Comparison of ENCODE assay signal across 15 cellular contexts in genomic region chr7:24769863-24770262, GRCh38. TPM values are rescaled to one million over a fixed set of nuclear protein-coding genes. Genes with fewer than 3 reads are reported as not detected.
A peak's percentile ranks its signal among the peaks of the same experiment; 100 is the strongest.
DNase-seq lines count a peak whose midpoint lies in the region; ATAC-seq and TF ChIP-seq lines count a peak whose summit lies in the region.
"Had no signal": no experiment of that assay in that cellular context is flagged by ENCODE, and none has a peak within 500 bp of the region (broad histone marks: within the 10 kb centered on the region; RNA-seq: fewer than 3 reads in every experiment).

No MANE protein-coding gene starts in this region.

- intact Hi-C loops in Right ventricle myocardium superior (cut with DNase I) = no loop called here
- intact Hi-C loops in cardiac septum (cut with DNase I) = no loop called here
- intact Hi-C loops in right cardiac atrium (cut with DNase I) = no loop called here
- intact Hi-C loops in vagina (cut with DNase I) = no loop called here

- no peak overlapping the region for H3K4me3 Mint-ChIP-seq in GM23338
- H3K4me3 Mint-ChIP-seq: CD4-positive, alpha-beta memory T cell; HFFc6 had no signal

- TF ChIP-seq CTCF in vagina (IDR thresholded peaks at IDR 0.05) = no peak
- no peak for TF ChIP-seq CTCF in GM23338 (conservative IDR thresholded peaks at IDR 0.05; ENCODE audit: low read depth in 2 of 2)

- no peak for DNase-seq in Right ventricle myocardium superior
- DNase-seq in cardiac septum (ENCODE audit: low spot score) = no peak
- peak; percentile 87 for DNase-seq in NCI-H446 treated with DMSO at 0.1 percent for 48 hours (lab: John Stamatoyannopoulos, UW)
- peak in 1 of 3 donors; percentile 48 for DNase-seq in right cardiac atrium
- DNase-seq in vagina (ENCODE audit: extremely low spot score in 2 of 2) = no peak
- no peak for DNase-seq in GM23338 (ENCODE audit: low spot score)
- no peak for DNase-seq in DMS153 treated with DMSO at 0.1 percent for 48 hours (lab: John Stamatoyannopoulos, UW; ENCODE audit: unreplicated experiment)
- DNase-seq: ACHN; CD4-positive, alpha-beta memory T cell; DND-41; GDM1; HCEC 1CT; HFFc6 had no signal

- peaks cover 3% of the 10 kb centered on the region; the same call in 1 of the 3 replicates for H3K9me3 Mint-ChIP-seq in GM23338
- H3K9me3 Mint-ChIP-seq: HFFc6 had no signal

- H3K4me3 ChIP-seq in right cardiac atrium (ENCODE audit: low read length) (no peak overlapping the region), vagina (no peak overlapping the region), GM23338 (no peak overlapping the region)

- H3K9me3 ChIP-seq in right cardiac atrium (ENCODE audit: control insufficient read depth, low read length) (no peaks in the 10 kb centered on the region), vagina (no peaks in the 10 kb centered on the region)

- H3F3A ChIP-seq in GM23338 (replicated peaks; ENCODE audit: low read depth) = no peaks in the 10 kb centered on the region

- H3K36me3 ChIP-seq in vagina (no peaks in the 10 kb centered on the region), GM23338 (ENCODE audit: insufficient read depth) (no peaks in the 10 kb centered on the region)

- no peaks in the 10 kb centered on the region for H3K79me2 ChIP-seq in GM23338 (replicated peaks; ENCODE audit: insufficient read depth)

- TF ChIP-seq POLR2A in vagina (IDR thresholded peaks at IDR 0.05) = no peak

- no peaks in the 10 kb centered on the region for H3K27me3 Mint-ChIP-seq in GM23338 (ENCODE audit: insufficient read depth, low read depth, poor library complexity)

- H4K20me1 ChIP-seq in GM23338 (replicated peaks; ENCODE audit: insufficient read depth) = no peaks in the 10 kb centered on the region

- no peak overlapping the region for H3K27ac Mint-ChIP-seq in GM23338
- H3K27ac Mint-ChIP-seq: HFFc6 had no signal

- H3K27ac ChIP-seq in right cardiac atrium (ENCODE audit: low read length) (no peak overlapping the region), vagina (no peak overlapping the region), GM23338 (ENCODE audit: low read depth) (no peak overlapping the region)
- H3K27ac ChIP-seq: C4-2B had no signal

- ATAC-seq in Right ventricle myocardium superior (ENCODE audit: poor library complexity) (peak; percentile 55), right cardiac atrium (peak; percentile 60 to 82), GM23338 (no peak)
- ATAC-seq: HepG2 had no signal

- H3K4me1 Mint-ChIP-seq in GM23338 = peaks cover 10% of the 10 kb centered on the region; the same call in 2 of the 3 replicates
- H3K4me1 Mint-ChIP-seq: CD4-positive, alpha-beta memory T cell had no signal

- H3K4me2 ChIP-seq in GM23338 = no peak overlapping the region

- H3K36me3 Mint-ChIP-seq in GM23338 (ENCODE audit: low read depth) = no peaks in the 10 kb centered on the region

- no peak overlapping the region for H2AFZ ChIP-seq in GM23338

- H3K9me2 ChIP-seq in GM23338 (ENCODE audit: insufficient read depth) = no peaks in the 10 kb centered on the region

- 48% methylated on average over 2 of the region's 2 CpGs for WGBS in right cardiac atrium

- no peaks in the 10 kb centered on the region for H3K4me1 ChIP-seq in right cardiac atrium (ENCODE audit: control insufficient read depth, insufficient read depth, low read length)
- H3K4me1 ChIP-seq in vagina = no peaks in the 10 kb centered on the region
- H3K4me1 ChIP-seq in GM23338 (ENCODE audit: insufficient read depth) = peaks cover 5% of the 10 kb centered on the region; the same call in 1 of the 2 replicates

- H3K27me3 ChIP-seq in right cardiac atrium (ENCODE audit: control insufficient read depth, insufficient read depth) (no peaks in the 10 kb centered on the region), vagina (no peaks in the 10 kb centered on the region), GM23338 (ENCODE audit: insufficient read depth) (no peaks in the 10 kb centered on the region)

TF ChIP-seq in GM23338, 12 proteins besides CTCF, POLR2A, EP300 and RAD21 (continues in another document):
- TF ChIP-seq NANOG (IDR thresholded peaks at IDR 0.05; ENCODE audit: borderline replicate concordance) (no peak), CREB1 (CRISPR knock-in tag; IDR thresholded peaks at IDR 0.05; ENCODE audit: low read depth) (no peak), ZNF331 (CRISPR knock-in tag; IDR thresholded peaks at IDR 0.05; ENCODE audit: low read depth) (no peak), ZNF462 (CRISPR knock-in tag; IDR thresholded peaks at IDR 0.05) (no peak), ZNF114 (CRISPR knock-in tag; IDR thresholded peaks at IDR 0.05) (no peak), EZH2 (IDR thresholded peaks at IDR 0.05; ENCODE audit: low read depth, unreplicated experiment) (no peak)

RNA-seq across cellular contexts. Expression of gene GSDME, which starts 12.6 kb away (rescaled TPM):
- total RNA-seq in Right ventricle myocardium superior = 3.5 TPM
- total RNA-seq in cardiac septum = 7.5 TPM
- total RNA-seq in right cardiac atrium = 1 to 10 TPM; 5.1 to 9.9 (median 6.4) TPM
- 4.9 TPM for polyA plus RNA-seq in right cardiac atrium
- 11.0 TPM for total RNA-seq in vagina
- 8.3 and 9.7 TPM in 2 replicates for total RNA-seq in GM23338 (2014; rRNA removed; shearing (Covaris generic))
- 7.3 and 8.5 TPM in 2 replicates for polyA plus RNA-seq in GM23338 (2016; fragmentation: Nextera tagmentation; extraction: Ambion mirVana)
